ENCODE assay signal across 1 cellular context in the genomic region with DNA sequence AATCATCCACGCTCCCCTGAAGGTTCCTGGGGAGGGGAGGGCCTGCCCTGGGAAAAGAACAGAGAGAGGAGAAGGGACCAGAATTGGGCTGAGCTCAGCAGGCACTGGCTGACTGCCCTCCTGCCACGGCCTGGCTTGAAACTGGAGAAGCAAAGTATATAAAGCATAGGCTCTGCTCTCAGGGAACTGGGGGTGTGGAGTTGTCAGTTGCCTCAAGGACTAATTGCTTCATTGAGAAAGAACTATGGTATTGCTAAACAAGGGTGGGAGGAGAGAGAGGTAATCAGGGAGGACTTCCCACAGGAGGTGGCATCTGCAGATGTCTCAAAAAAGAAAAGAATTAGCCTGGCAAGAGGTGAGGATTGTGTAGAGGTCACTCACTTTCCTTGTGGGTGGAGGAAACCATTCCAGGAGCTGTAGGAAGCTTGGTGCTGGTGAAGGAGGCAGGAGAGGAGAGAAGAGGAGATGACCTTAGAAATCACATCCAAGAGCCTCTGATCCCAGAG.
A peak's percentile ranks its signal among the peaks of the same experiment; 100 is the strongest.
TF ChIP-seq lines count a peak whose summit lies in the region.

No MANE protein-coding gene starts in this region.

TF ChIP-seq in K562, 482 proteins besides CTCF, POLR2A, EP300 and RAD21:
- 0 out of 2 replicates have a peak, but pooled peaks have one; percentile 45 for TF ChIP-seq BCOR (IDR thresholded peaks at IDR 0.05)
- TF ChIP-seq OTX1 (CRISPR knock-in tag; IDR thresholded peaks at IDR 0.05), result no peak
- TF ChIP-seq CEBPB (tag; IDR thresholded peaks at IDR 0.05), result 0 out of 2 replicates have a peak, but pooled peaks have one; percentile 11
- 0 out of 4 replicates have a peak, but pooled peaks of 1 of the 2 experiments have one; percentile 9 for TF ChIP-seq KDM1A (IDR thresholded peaks at IDR 0.05)
- TF ChIP-seq, protein P1, sequence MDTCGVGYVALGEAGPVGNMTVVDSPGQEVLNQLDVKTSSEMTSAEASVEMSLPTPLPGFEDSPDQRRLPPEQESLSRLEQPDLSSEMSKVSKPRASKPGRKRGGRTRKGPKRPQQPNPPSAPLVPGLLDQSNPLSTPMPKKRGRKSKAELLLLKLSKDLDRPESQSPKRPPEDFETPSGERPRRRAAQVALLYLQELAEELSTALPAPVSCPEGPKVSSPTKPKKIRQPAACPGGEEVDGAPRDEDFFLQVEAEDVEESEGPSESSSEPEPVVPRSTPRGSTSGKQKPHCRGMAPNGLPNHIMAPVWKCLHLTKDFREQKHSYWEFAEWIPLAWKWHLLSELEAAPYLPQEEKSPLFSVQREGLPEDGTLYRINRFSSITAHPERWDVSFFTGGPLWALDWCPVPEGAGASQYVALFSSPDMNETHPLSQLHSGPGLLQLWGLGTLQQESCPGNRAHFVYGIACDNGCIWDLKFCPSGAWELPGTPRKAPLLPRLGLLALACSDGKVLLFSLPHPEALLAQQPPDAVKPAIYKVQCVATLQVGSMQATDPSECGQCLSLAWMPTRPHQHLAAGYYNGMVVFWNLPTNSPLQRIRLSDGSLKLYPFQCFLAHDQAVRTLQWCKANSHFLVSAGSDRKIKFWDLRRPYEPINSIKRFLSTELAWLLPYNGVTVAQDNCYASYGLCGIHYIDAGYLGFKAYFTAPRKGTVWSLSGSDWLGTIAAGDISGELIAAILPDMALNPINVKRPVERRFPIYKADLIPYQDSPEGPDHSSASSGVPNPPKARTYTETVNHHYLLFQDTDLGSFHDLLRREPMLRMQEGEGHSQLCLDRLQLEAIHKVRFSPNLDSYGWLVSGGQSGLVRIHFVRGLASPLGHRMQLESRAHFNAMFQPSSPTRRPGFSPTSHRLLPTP (IDR thresholded peaks at IDR 0.05; ENCODE audit: borderline replicate concordance, extremely low read depth, insufficient read length), result peak; percentile 28
- no peak for TF ChIP-seq SP1 (CRISPR knock-in tag; IDR thresholded peaks at IDR 0.05)
- TF ChIP-seq PTRF (tag; IDR thresholded peaks at IDR 0.05), result no peak
- TF ChIP-seq NCOA4 (IDR thresholded peaks at IDR 0.05; ENCODE audit: partially characterized antibody), result no peak
- no peak for TF ChIP-seq WHSC1 (IDR thresholded peaks at IDR 0.05; ENCODE audit: low read length)
- no peak for TF ChIP-seq KHSRP (IDR thresholded peaks at IDR 0.05)
- TF ChIP-seq RBM25 (IDR thresholded peaks at IDR 0.05; ENCODE audit: low read depth, low read length, severe bottlenecking), result peak; percentile 87
- TF ChIP-seq ZFP36 (IDR thresholded peaks at IDR 0.05; ENCODE audit: low read depth, low read length, partially characterized antibody), result peak; percentile 98
